In the genomic region with DNA sequence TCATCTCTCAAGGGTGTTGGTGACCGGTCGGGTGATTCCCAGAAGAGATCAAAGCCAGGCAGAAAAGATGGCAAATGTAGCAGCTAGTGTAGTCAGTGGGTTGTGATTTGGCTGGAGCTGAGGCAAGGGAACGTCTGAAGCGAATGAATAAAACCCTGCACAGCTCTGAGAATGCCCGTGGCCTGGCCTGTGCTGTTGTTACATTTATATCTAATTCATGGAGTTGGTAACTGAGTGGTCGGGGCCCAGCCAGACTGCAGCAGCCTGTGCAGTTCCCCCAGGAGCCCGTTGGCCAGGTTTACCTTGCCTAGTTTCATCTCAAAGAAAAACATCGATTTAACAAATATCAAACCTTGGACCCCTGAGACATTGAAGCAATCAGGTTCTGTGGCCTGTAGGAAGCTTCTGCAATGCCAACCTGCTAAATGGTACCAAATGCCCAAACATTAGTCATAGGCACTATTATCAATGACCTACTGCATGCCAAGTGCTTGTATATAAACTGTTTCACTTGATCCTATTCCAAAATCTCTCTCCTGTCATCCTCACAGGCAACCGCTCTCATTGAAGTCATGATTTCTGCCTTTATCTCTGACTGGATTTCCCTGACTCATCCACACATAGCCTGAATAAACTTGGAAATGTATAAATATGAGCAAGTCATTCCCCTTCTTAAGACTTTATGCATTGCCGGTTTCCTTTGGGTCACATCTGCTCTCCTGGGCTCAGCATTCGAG, we compare ENCODE assay signal across 12 cellular contexts.
DNase-seq lines count a peak whose midpoint lies in the region; TF ChIP-seq lines count a peak whose summit lies in the region.
"Had no signal": no experiment of that assay in that cellular context is flagged by ENCODE, and none has a peak within 500 bp of the region (broad histone marks: within the 10 kb centered on the region; RNA-seq: fewer than 3 reads in every experiment).

No MANE protein-coding gene starts in this region.

- H2AFZ ChIP-seq in neural progenitor cell (replicated peaks), result no peak overlapping the region

- no peaks in the 10 kb centered on the region for H3K27me3 ChIP-seq in neural progenitor cell

- H3K9me3 ChIP-seq in neural progenitor cell (ENCODE audit: low read depth), result no peaks in the 10 kb centered on the region

- H3K4me1 Mint-ChIP-seq in neural progenitor cell, result peaks cover 46% of the 10 kb centered on the region
- H3K4me1 Mint-ChIP-seq: activated T-helper 17 cell treated with anti-CD3 and anti-CD28 coated beads, Interleukin-2, amount 50 U/mL, for 72 hours had no signal

- H3K27ac Mint-ChIP-seq in neural progenitor cell, result peak overlapping the region; percentile 29
- H3K27ac Mint-ChIP-seq: activated T-helper 17 cell treated with anti-CD3 and anti-CD28 coated beads, Interleukin-2, amount 50 U/mL, for 72 hours; effector memory CD8-positive, alpha-beta T cell had no signal

- H3K27me3 Mint-ChIP-seq in neural progenitor cell (ENCODE audit: insufficient read depth, low read depth), result peaks cover 2% of the 10 kb centered on the region

- DNase-seq in A172 (ENCODE audit: low spot score) (peak; percentile 73), M059J (ENCODE audit: low read depth) (peak; percentile 85), dermis blood vessel endothelial cell (peak; percentile 22), neural progenitor cell (ENCODE audit: low spot score) (no peak), activated T-cell treated with anti-CD3 and anti-CD28 coated beads for 4 hours (no peak), cerebellar nuclear complex (lab: John Stamatoyannopoulos, UW) (no peak), NCI-H82 treated with DMSO at 0.1 percent for 48 hours (lab: John Stamatoyannopoulos, UW; ENCODE audit: unreplicated experiment) (no peak)
- no peak for DNase-seq in activated CD4-positive, alpha-beta T cell treated with anti-CD3 and anti-CD28 coated beads for 1 hour
- DNase-seq: effector memory CD8-positive, alpha-beta T cell; kidney; NCI-H1694 had no signal

- peaks cover 20% of the 10 kb centered on the region for H3K4me1 ChIP-seq in neural progenitor cell

- TF ChIP-seq CTCF in neural progenitor cell (IDR thresholded peaks at IDR 0.05), result no peak

- H3K36me3 Mint-ChIP-seq in neural progenitor cell, result no peaks in the 10 kb centered on the region

- no peak overlapping the region for H3K4me2 ChIP-seq in neural progenitor cell

- H3F3A ChIP-seq in neural progenitor cell (ENCODE audit: low read depth), result no peaks in the 10 kb centered on the region

- no peaks in the 10 kb centered on the region for H3K79me2 ChIP-seq in neural progenitor cell (ENCODE audit: low read depth)

- H3K4me3 Mint-ChIP-seq in neural progenitor cell, result no peak overlapping the region
- H3K4me3 Mint-ChIP-seq: activated T-helper 17 cell treated with anti-CD3 and anti-CD28 coated beads, Interleukin-2, amount 50 U/mL, for 72 hours; effector memory CD8-positive, alpha-beta T cell had no signal

- H3K4me3 ChIP-seq in neural progenitor cell, result no peak overlapping the region

- H4K20me1 ChIP-seq in neural progenitor cell (ENCODE audit: low read depth), result no peaks in the 10 kb centered on the region

- H3K27ac ChIP-seq in neural progenitor cell, result no peak overlapping the region

- no peak overlapping the region for H3K9ac ChIP-seq in neural progenitor cell

- peaks cover 3% of the 10 kb centered on the region for H3K9me3 Mint-ChIP-seq in neural progenitor cell
- H3K9me3 Mint-ChIP-seq: activated T-helper 17 cell treated with anti-CD3 and anti-CD28 coated beads, Interleukin-2, amount 50 U/mL, for 72 hours; effector memory CD8-positive, alpha-beta T cell had no signal

- H3K36me3 ChIP-seq in neural progenitor cell, result no peaks in the 10 kb centered on the region

Comparison
In these comparisons a context has a peak if more than half of its experiments do, and no peak if none do; other contexts are left out.
1. DNase-seq: peak in A172 (single experiment), M059J (single experiment) and dermis blood vessel endothelial cell (single experiment); none in neural progenitor cell (single experiment), activated T-cell treated with anti-CD3 and anti-CD28 coated beads for 4 hours (single experiment), cerebellar nuclear complex (0 of 2), activated CD4-positive, alpha-beta T cell treated with anti-CD3 and anti-CD28 coated beads for 1 hour (single experiment) and NCI-H82 treated with DMSO at 0.1 percent for 48 hours (single experiment).